Comparison of ENCODE assay signal across 18 cellular contexts in the genomic region with DNA sequence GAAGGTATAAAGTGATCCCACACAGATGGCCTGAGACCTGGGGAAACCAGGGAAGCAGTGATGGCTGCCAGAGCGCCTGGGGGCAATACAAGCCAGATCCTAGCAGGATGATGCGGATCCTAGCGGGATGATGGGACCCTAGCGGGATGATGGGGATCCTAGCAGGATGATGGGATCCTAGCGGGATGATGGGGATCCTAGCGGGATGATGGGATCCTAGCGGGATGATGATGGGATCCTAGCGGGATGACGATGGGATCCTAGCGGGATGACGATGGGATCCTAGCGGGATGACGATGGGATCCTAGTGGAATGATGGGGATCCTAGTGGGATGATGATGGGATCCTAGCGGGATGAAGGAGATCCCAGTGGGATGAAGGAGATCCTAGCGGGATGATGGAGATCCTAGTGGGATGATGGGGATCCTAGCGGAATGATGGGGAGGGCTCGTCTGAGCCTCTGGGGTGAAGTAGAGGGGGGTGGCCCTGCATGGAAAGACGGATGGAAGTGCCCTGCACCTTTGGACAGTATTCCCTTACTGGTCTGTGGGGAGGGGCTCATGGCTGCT. TPM values are rescaled to one million over a fixed set of nuclear protein-coding genes. Genes with fewer than 3 reads are reported as not detected.
"Had no signal": no experiment of that assay in that cellular context is flagged by ENCODE, and none has a peak within 500 bp of the region (broad histone marks: within the 10 kb centered on the region; RNA-seq: fewer than 3 reads in every experiment).

No MANE protein-coding gene starts in this region.

- H3K9me3 ChIP-seq: esophagus squamous epithelium, heart right ventricle, left ventricle myocardium inferior, sigmoid colon, tibial artery had no signal

- H3K9me3 Mint-ChIP-seq: activated naive CD4-positive, alpha-beta T cell treated with anti-CD3 and anti-CD28 coated beads, Interleukin-2, amount 50 U/mL, for 72 hours; activated T-cell treated with anti-CD3 and anti-CD28 coated beads, Interleukin-2, amount 50 U/mL, for 24 hours; effector memory CD8-positive, alpha-beta T cell; naive thymus-derived CD4-positive, alpha-beta T cell had no signal

- H3K27me3 ChIP-seq: esophagus squamous epithelium, heart right ventricle, sigmoid colon, tibial artery had no signal

- H3K27me3 Mint-ChIP-seq: activated T-cell treated with anti-CD3 and anti-CD28 coated beads, Interleukin-2, amount 50 U/mL, for 24 hours; effector memory CD8-positive, alpha-beta T cell; naive thymus-derived CD4-positive, alpha-beta T cell had no signal

- H3K4me3 ChIP-seq: esophagus squamous epithelium, heart right ventricle, left ventricle myocardium inferior, sigmoid colon, tibial artery had no signal

- H3K4me3 Mint-ChIP-seq: activated CD8-positive, alpha-beta T cell treated with anti-CD3 and anti-CD28 coated beads, Interleukin-2, amount 10 ng/mL, durations not matched to agents 7 days and 5 days; activated T-cell treated with anti-CD3 and anti-CD28 coated beads, Interleukin-2, amount 50 U/mL, for 24 hours; effector memory CD8-positive, alpha-beta T cell; naive thymus-derived CD4-positive, alpha-beta T cell had no signal

- DNase-seq: activated CD4-positive, alpha-beta T cell treated with anti-CD3 and anti-CD28 coated beads for 48 hours; activated CD4-positive, CD25-positive, alpha-beta regulatory T cell; activated CD8-positive, alpha-beta T cell treated with anti-CD3 and anti-CD28 coated beads, Interleukin-2, amount 10 ng/mL, durations not matched to agents 7 days and 5 days; activated effector memory CD4-positive, alpha-beta T cell treated with anti-CD3 and anti-CD28 coated beads, Interleukin-2, amount 50 U/mL, for 16 hours; activated T-cell treated with anti-CD3 and anti-CD28 coated beads, Interleukin-2, amount 50 U/mL, for 24 hours; amygdala; effector memory CD8-positive, alpha-beta T cell; esophagus squamous epithelium; heart right ventricle; kidney glomerular epithelial cell; left ventricle myocardium inferior; mesenchymal stem cell; naive thymus-derived CD4-positive, alpha-beta T cell; sigmoid colon; stimulated activated naive CD8-positive, alpha-beta T cell treated with anti-CD3 and anti-CD28 coated beads, Interleukin-15, Interleukin-2, amounts not matched to agents 100 U/mL and 50 U/mL, for 24 hours; tibial artery had no signal

- ATAC-seq: activated CD8-positive, alpha-beta T cell treated with anti-CD3 and anti-CD28 coated beads, Interleukin-2, amount 10 ng/mL, durations not matched to agents 7 days and 5 days; activated naive CD4-positive, alpha-beta T cell treated with anti-CD3 and anti-CD28 coated beads, Interleukin-2, amount 50 U/mL, for 72 hours; effector memory CD8-positive, alpha-beta T cell; heart right ventricle; naive thymus-derived CD4-positive, alpha-beta T cell; stimulated activated naive CD8-positive, alpha-beta T cell treated with anti-CD3 and anti-CD28 coated beads, Interleukin-15, Interleukin-2, amounts not matched to agents 100 U/mL and 50 U/mL, for 24 hours had no signal

- H3K27ac ChIP-seq: esophagus squamous epithelium, heart right ventricle, left ventricle myocardium inferior, sigmoid colon, tibial artery had no signal

RNA-seq across cellular contexts. Expression of gene CDH22, which starts 44.2 kb away (rescaled TPM):
- total RNA-seq: activated CD8-positive, alpha-beta T cell treated with anti-CD3 and anti-CD28 coated beads, Interleukin-2, amount 10 ng/mL, durations not matched to agents 7 days and 5 days; naive thymus-derived CD4-positive, alpha-beta T cell; renal cortical epithelial cell had no signal
- polyA plus RNA-seq: naive thymus-derived CD4-positive, alpha-beta T cell had no signal
